ENCODE assay signal across 22 cellular contexts in the genomic region with DNA sequence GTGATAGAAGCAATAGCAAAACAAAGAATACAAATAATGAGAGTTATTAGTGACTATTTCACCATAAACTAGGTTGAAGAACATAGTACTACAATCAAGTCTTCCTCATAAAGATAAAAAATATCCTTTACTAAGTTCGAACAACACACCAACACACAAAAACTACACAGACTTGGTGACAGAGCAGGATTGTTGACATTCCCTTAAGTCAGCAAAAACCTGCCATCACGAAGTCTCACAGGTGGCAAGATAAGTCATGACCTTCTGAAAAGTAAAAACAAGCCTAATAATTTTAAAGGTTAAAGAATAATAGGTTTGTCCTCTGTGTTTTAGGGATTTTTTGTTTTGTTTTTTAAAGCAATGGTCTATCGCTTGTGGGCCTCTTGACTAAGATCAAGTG.
DNase-seq lines count a peak whose midpoint lies in the region; ATAC-seq, FAIRE-seq and TF ChIP-seq lines count a peak whose summit lies in the region.
"Had no signal": no experiment of that assay in that cellular context is flagged by ENCODE, and none has a peak within 500 bp of the region (broad histone marks: within the 10 kb centered on the region; RNA-seq: fewer than 3 reads in every experiment).

No MANE protein-coding gene starts in this region.

- FAIRE-seq in A549 (lab: Jason Lieb, UNC), result no peak
- FAIRE-seq: D721Med, GM12878 had no signal

- CTCF ChIA-PET in A549 (lab: Yijun Ruan, JAX) (no interaction called here), IMR-90 (lab: Yijun Ruan, JAX) (no interaction called here)

- no peak overlapping the region for H4K8ac ChIP-seq in IMR-90 (ENCODE audit: low read depth in 2 of 2, low read length in 2 of 2)

- dilution Hi-C loops in IMR-90 (cut with HindIII; ENCODE audit: low sequenced_read_pairs, unreplicated experiment), result no loop called here

- POLR2A ChIA-PET in A549 (lab: Yijun Ruan, JAX) (no interaction called here), IMR-90 (lab: Charles Lee; ENCODE audit: unreplicated experiment) (no interaction called here)

- H4K5ac ChIP-seq in IMR-90 (ENCODE audit: low read depth, low read length), result no peak overlapping the region

- no TSS peak for BruUV-seq in IMR-90 (replicated peaks; lab: Mats Ljungman, UMichigan)

- H3K27me3 Mint-ChIP-seq in nephron progenitor cell (ENCODE audit: low read depth, poor library complexity), result no peaks in the 10 kb centered on the region
- H3K27me3 Mint-ChIP-seq in CD14-positive monocyte (ENCODE audit: low read depth in 3 of 3), result peaks cover 0 to 2% (median 0%) of the 10 kb centered on the region in 3 donors
- H3K27me3 Mint-ChIP-seq: B cell; CD4-positive, alpha-beta T cell; CD8-positive, alpha-beta memory T cell had no signal

- H2AK9ac ChIP-seq in IMR-90 (replicated peaks; ENCODE audit: low read depth, low read length, poor library complexity), result no peak overlapping the region

- no peak overlapping the region for H2BK120ac ChIP-seq in IMR-90 (ENCODE audit: low read depth, low read length)

- ATAC-seq in A549 (no peak), IMR-90 (ENCODE audit: low read depth) (no peak), GM19035 (IDR thresholded peaks at IDR 0.05; ENCODE audit: unreplicated experiment) (no peak)
- ATAC-seq: GM12878, GM23338, HCT116 had no signal

- H3K4ac ChIP-seq in IMR-90 (ENCODE audit: low read depth, low read length), result no peak overlapping the region

- WGBS in A549 (ENCODE audit: missing lambda C conversion rate), result 36% methylated on average over 3 of the region's 3 CpGs
- WGBS in IMR-90 (ENCODE audit: extremely low coverage in 2 of 2, insufficient read length in 1 of 2), 2 experiments, result no CpG with 5 or more reads among the region's 3 CpGs

- H3K4me3 ChIP-seq in A549 (no peak overlapping the region), IMR-90 (ENCODE audit: insufficient read depth, low read depth, low read length) (no peak overlapping the region), dorsolateral prefrontal cortex (no peak overlapping the region)
- H3K4me3 ChIP-seq: BLaER1, GM12878, GM23338 had no signal

- no peak overlapping the region for H2AFZ ChIP-seq in IMR-90 (replicated peaks; ENCODE audit: low read length, poor library complexity)
- H2AFZ ChIP-seq: GM23338 had no signal

- H3K27ac Mint-ChIP-seq in nephron progenitor cell (peak overlapping the region; percentile 45), CD14-positive monocyte (no peak overlapping the region)
- H3K27ac Mint-ChIP-seq: B cell; CD4-positive, alpha-beta T cell; CD8-positive, alpha-beta memory T cell; H9 had no signal

- no peak overlapping the region for H2AK5ac ChIP-seq in IMR-90 (ENCODE audit: low read depth, low read length)

- H3K4me3 Mint-ChIP-seq in nephron progenitor cell, result no peak overlapping the region
- no peak overlapping the region for H3K4me3 Mint-ChIP-seq in CD14-positive monocyte
- H3K4me3 Mint-ChIP-seq: B cell; CD4-positive, alpha-beta T cell; CD8-positive, alpha-beta memory T cell; GM23338; H9 had no signal

- no peak overlapping the region for H4K91ac ChIP-seq in IMR-90 (ENCODE audit: insufficient read depth, low read depth, low read length)

- H3K14ac ChIP-seq in IMR-90 (replicated peaks; ENCODE audit: low read depth, low read length), result no peak overlapping the region

- no peaks in the 10 kb centered on the region for H3K9me3 ChIP-seq in A549
- no peaks in the 10 kb centered on the region for H3K9me3 ChIP-seq in IMR-90 (ENCODE audit: control insufficient read depth, insufficient read depth, low read length)
- H3K9me3 ChIP-seq: BLaER1 had no signal

- H3K27me3 ChIP-seq in IMR-90 (ENCODE audit: control insufficient read depth, insufficient read depth, low read length), result no peaks in the 10 kb centered on the region
- no peaks in the 10 kb centered on the region for H3K27me3 ChIP-seq in dorsolateral prefrontal cortex
- H3K27me3 ChIP-seq: BLaER1 had no signal

- H3K79me1 ChIP-seq in IMR-90 (ENCODE audit: low read depth in 1 of 2, low read length in 2 of 2), result no peaks in the 10 kb centered on the region

- in situ Hi-C loops in IMR-90 (cut with MboI; ENCODE audit: low sequenced_read_pairs), result no loop called here

- peaks cover 28% of the 10 kb centered on the region for H3K4me1 Mint-ChIP-seq in nephron progenitor cell
- no peaks in the 10 kb centered on the region for H3K4me1 Mint-ChIP-seq in CD14-positive monocyte
- H3K4me1 Mint-ChIP-seq: B cell; CD8-positive, alpha-beta memory T cell had no signal

- H3K27ac ChIP-seq in A549 (no peak overlapping the region), IMR-90 (ENCODE audit: insufficient read depth, low read length) (no peak overlapping the region), dorsolateral prefrontal cortex (peak overlapping the region in 30 of 59 donors; percentile 0 to 73 (median 44))
- H3K27ac ChIP-seq: BLaER1, C4-2B had no signal

- no peaks in the 10 kb centered on the region for H3K9me1 ChIP-seq in IMR-90 (ENCODE audit: insufficient read depth, low read length)

- no peak overlapping the region for H2BK5ac ChIP-seq in IMR-90 (ENCODE audit: low read depth, low read length, poor library complexity, severe bottlenecking)

- intact Hi-C loops in IMR-90 (cut with micrococcal nuclease) (no loop called here), dorsolateral prefrontal cortex (cut with DNase I) (loop anchor here in 1 of 2 donors (5.0 kb wide), 1 partner anchor 33 kb away; no protein-coding TSS in a partner anchor), CD14-positive monocyte (cut with micrococcal nuclease) (no loop called here)

- TF ChIP-seq RAD21 in A549 (conservative IDR thresholded peaks at IDR 0.05 in 1 of 2, IDR thresholded peaks at IDR 0.05 in 1 of 2), result no peak
- no peak for TF ChIP-seq RAD21 in IMR-90 (IDR thresholded peaks at IDR 0.05; ENCODE audit: low read length)

- no peak overlapping the region for H3K23ac ChIP-seq in IMR-90 (ENCODE audit: low read depth, low read length)

- H3K4me2 ChIP-seq in A549 (no peak overlapping the region), IMR-90 (ENCODE audit: low read depth, low read length) (no peak overlapping the region)
- H3K4me2 ChIP-seq: BLaER1, GM23338 had no signal

- no peaks in the 10 kb centered on the region for H4K20me1 ChIP-seq in IMR-90 (ENCODE audit: insufficient read depth, low read length)
- H4K20me1 ChIP-seq: BLaER1 had no signal

- no peak overlapping the region for H3K18ac ChIP-seq in IMR-90 (ENCODE audit: low read depth, low read length)

- DNase-seq in A549 (ENCODE audit: low read depth in 1 of 2, low spot score in 1 of 2), result no peak
- no peak for DNase-seq in IMR-90
- DNase-seq in dorsolateral prefrontal cortex, result no peak
- no peak for DNase-seq in nephron progenitor cell
- no peak for DNase-seq in NCI-H1105 treated with DMSO at 0.1 percent for 48 hours (lab: John Stamatoyannopoulos, UW)
- DNase-seq in CD14-positive monocyte (ENCODE audit: low spot score), result no peak
- DNase-seq: 8988T; CD4-positive, alpha-beta T cell; CD8-positive, alpha-beta memory T cell; DMS 273 treated with DMSO at 0.1 percent for 48 hours; DMS79; EL; GDM1; H9 had no signal

- H3K36me3 ChIP-seq in IMR-90 (ENCODE audit: control insufficient read depth, insufficient read depth, low read length), result no peaks in the 10 kb centered on the region
- H3K36me3 ChIP-seq: BLaER1 had no signal

- no peak for TF ChIP-seq POLR2A in A549 (IDR thresholded peaks at IDR 0.05; ENCODE audit: low read length)
- no peak for TF ChIP-seq POLR2A in IMR-90 (IDR thresholded peaks at IDR 0.05; ENCODE audit: low read depth, low read length)

- no peak overlapping the region for H3K9ac ChIP-seq in IMR-90 (ENCODE audit: low read depth, low read length)
- H3K9ac ChIP-seq: BLaER1 had no signal

- no peak for TF ChIP-seq CTCF in A549 (IDR thresholded peaks at IDR 0.05)
- TF ChIP-seq CTCF in IMR-90 (conservative IDR thresholded peaks at IDR 0.05; ENCODE audit: low read depth, low read length), result no peak
- no peak for TF ChIP-seq CTCF in dorsolateral prefrontal cortex (IDR thresholded peaks at IDR 0.05 in 54 of 56, conservative IDR thresholded peaks at IDR 0.05 in 2 of 56; ENCODE audit: low read depth in 1 of 56, partially characterized antibody in 56 of 56)
- TF ChIP-seq CTCF in nephron progenitor cell (IDR thresholded peaks at IDR 0.05), result no peak
- no peak for TF ChIP-seq CTCF in CD14-positive monocyte (IDR thresholded peaks at IDR 0.05)

- H2BK20ac ChIP-seq in IMR-90 (ENCODE audit: low read depth, low read length), result no peak overlapping the region

- no peaks in the 10 kb centered on the region for H3K4me1 ChIP-seq in A549
- no peaks in the 10 kb centered on the region for H3K4me1 ChIP-seq in IMR-90 (ENCODE audit: control insufficient read depth, insufficient read depth, low read length)
- H3K4me1 ChIP-seq: BLaER1 had no signal

- H3K36me3 Mint-ChIP-seq in nephron progenitor cell (ENCODE audit: low read depth), result no peaks in the 10 kb centered on the region
- H3K36me3 Mint-ChIP-seq in CD14-positive monocyte, result no peaks in the 10 kb centered on the region
- H3K36me3 Mint-ChIP-seq: CD8-positive, alpha-beta memory T cell had no signal

- H3K56ac ChIP-seq in IMR-90 (ENCODE audit: extremely low read depth, insufficient read depth, low read length), result no peak overlapping the region

- no peak overlapping the region for H2BK15ac ChIP-seq in IMR-90 (ENCODE audit: low read depth, low read length)

- H3K9me3 Mint-ChIP-seq in nephron progenitor cell (peaks cover 30% of the 10 kb centered on the region), CD14-positive monocyte (peaks cover 0 to 8% (median 3%) of the 10 kb centered on the region in 7 donors)
- H3K9me3 Mint-ChIP-seq: GM23338, H9 had no signal

- no peak for TF ChIP-seq EP300 in A549 (IDR thresholded peaks at IDR 0.05)

TF ChIP-seq in A549, 52 proteins besides CTCF, POLR2A, EP300 and RAD21:
- no peak for TF ChIP-seq ZC3H11A (IDR thresholded peaks at IDR 0.05)
- TF ChIP-seq EHMT2 (IDR thresholded peaks at IDR 0.05; ENCODE audit: low read depth), result no peak
- TF ChIP-seq MAFK (IDR thresholded peaks at IDR 0.05; ENCODE audit: partially characterized antibody), result peak; percentile 66

TF ChIP-seq in IMR-90, 13 proteins besides CTCF, POLR2A, EP300 and RAD21:
- TF ChIP-seq MXI1 (IDR thresholded peaks at IDR 0.05; ENCODE audit: borderline replicate concordance, low read depth, low read length) (no peak), RCOR1 (IDR thresholded peaks at IDR 0.05; ENCODE audit: insufficient replicate concordance, low read length) (no peak), MAFK (IDR thresholded peaks at IDR 0.05; ENCODE audit: low read depth, low read length) (peak; percentile 60)
TF ChIP-seq in IMR-90: peak in this region for 1.

Comparison
In these comparisons a context has a peak if more than half of its experiments do, and no peak if none do; other contexts are left out.
1. H3K27ac ChIP-seq: peak in dorsolateral prefrontal cortex (30 of 59); none in A549 (0 of 2) and IMR-90 (single experiment).